ENCODE assay signal across 9 cellular contexts in genomic region chr18:44507729-44508325, GRCh38.
DNase-seq lines count a peak whose midpoint lies in the region; ATAC-seq and TF ChIP-seq lines count a peak whose summit lies in the region.
"Had no signal": no experiment of that assay in that cellular context is flagged by ENCODE, and none has a peak within 500 bp of the region (broad histone marks: within the 10 kb centered on the region; RNA-seq: fewer than 3 reads in every experiment).

No MANE protein-coding gene starts in this region.

- no peaks in the 10 kb centered on the region for H3K36me3 Mint-ChIP-seq in HFFc6 (ENCODE audit: low read depth)
- H3K36me3 Mint-ChIP-seq in activated CD4-positive, alpha-beta memory T cell treated with anti-CD3 and anti-CD28 coated beads for 36 hours, result no peaks in the 10 kb centered on the region
- H3K36me3 Mint-ChIP-seq: activated naive CD4-positive, alpha-beta T cell treated with anti-CD3 and anti-CD28 coated beads, Interleukin-2, amount 50 U/mL, for 24 hours had no signal

- peak overlapping the region in 1 of 5 donors; percentile 66 for H3K27ac ChIP-seq in adrenal gland

- no peaks in the 10 kb centered on the region for H3K4me1 Mint-ChIP-seq in HFFc6 (ENCODE audit: low read depth)
- H3K4me1 Mint-ChIP-seq in activated CD4-positive, alpha-beta memory T cell treated with anti-CD3 and anti-CD28 coated beads for 36 hours (ENCODE audit: low read depth), result no peaks in the 10 kb centered on the region
- H3K4me1 Mint-ChIP-seq: activated naive CD4-positive, alpha-beta T cell treated with anti-CD3 and anti-CD28 coated beads, Interleukin-2, amount 50 U/mL, for 24 hours had no signal

- ATAC-seq in GM18909 (IDR thresholded peaks at IDR 0.05; ENCODE audit: poor library complexity, unreplicated experiment) (peak; percentile 84), HG03139 (IDR thresholded peaks at IDR 0.05; ENCODE audit: unreplicated experiment) (peak; percentile 86), omental fat pad (ENCODE audit: low FRiP score) (peak; percentile 14)

- DNase-seq in adrenal gland (peak; percentile 21 to 55 (median 33)), omental fat pad (ENCODE audit: low spot score) (no peak), NCI-H2196 (lab: John Stamatoyannopoulos, UW; ENCODE audit: unreplicated experiment) (no peak), HFFc6 (no peak)
- no peak for DNase-seq in stimulated activated CD4-positive, alpha-beta T cell treated with anti-CD3 and anti-CD28 coated beads, Interleukin-12 subunit alpha, Interleukin-12 subunit beta, amount 100 ng/mL, for 4 hours
- no peak for DNase-seq in activated CD4-positive, alpha-beta memory T cell treated with anti-CD3 and anti-CD28 coated beads for 36 hours

- no peaks in the 10 kb centered on the region for H3K9me3 ChIP-seq in adrenal gland (replicated peaks in 1 of 3)

- H3K36me3 ChIP-seq in adrenal gland (replicated peaks in 1 of 2), result no peaks in the 10 kb centered on the region

- peaks cover 8% of the 10 kb centered on the region; the same call in 1 of the 2 replicates for H3K9me3 Mint-ChIP-seq in HFFc6
- H3K9me3 Mint-ChIP-seq in activated CD4-positive, alpha-beta memory T cell treated with anti-CD3 and anti-CD28 coated beads for 36 hours, result no peaks in the 10 kb centered on the region
- H3K9me3 Mint-ChIP-seq: activated naive CD4-positive, alpha-beta T cell treated with anti-CD3 and anti-CD28 coated beads, Interleukin-2, amount 50 U/mL, for 24 hours had no signal

- H3K27ac Mint-ChIP-seq in HFFc6, result no peak overlapping the region
- H3K27ac Mint-ChIP-seq in activated CD4-positive, alpha-beta memory T cell treated with anti-CD3 and anti-CD28 coated beads for 36 hours, result no peak overlapping the region
- H3K27ac Mint-ChIP-seq: activated naive CD4-positive, alpha-beta T cell treated with anti-CD3 and anti-CD28 coated beads, Interleukin-2, amount 50 U/mL, for 24 hours had no signal

- peaks cover 1% of the 10 kb centered on the region; the same call in 1 of the 2 replicates for H3K27me3 Mint-ChIP-seq in HFFc6 (ENCODE audit: insufficient read depth)
- no peaks in the 10 kb centered on the region for H3K27me3 Mint-ChIP-seq in activated CD4-positive, alpha-beta memory T cell treated with anti-CD3 and anti-CD28 coated beads for 36 hours
- H3K27me3 Mint-ChIP-seq: activated naive CD4-positive, alpha-beta T cell treated with anti-CD3 and anti-CD28 coated beads, Interleukin-2, amount 50 U/mL, for 24 hours had no signal

- 43 to 51% (median 47%) methylated on average over 6 of the region's 6 CpGs for WGBS in adrenal gland, 4 donors

- H3K4me3 Mint-ChIP-seq in HFFc6, result no peak overlapping the region
- H3K4me3 Mint-ChIP-seq in activated CD4-positive, alpha-beta memory T cell treated with anti-CD3 and anti-CD28 coated beads for 36 hours, result no peak overlapping the region
- H3K4me3 Mint-ChIP-seq: activated naive CD4-positive, alpha-beta T cell treated with anti-CD3 and anti-CD28 coated beads, Interleukin-2, amount 50 U/mL, for 24 hours had no signal

- no peak for TF ChIP-seq POLR2A in adrenal gland (IDR thresholded peaks at IDR 0.05)

- H3K4me3 ChIP-seq in adrenal gland, result no peak overlapping the region

- TF ChIP-seq CTCF in adrenal gland (IDR thresholded peaks at IDR 0.05), result no peak
- TF ChIP-seq CTCF in omental fat pad (IDR thresholded peaks at IDR 0.05), result no peak
- TF ChIP-seq CTCF in HFFc6 (IDR thresholded peaks at IDR 0.05), result no peak

- CTCF ChIA-PET in activated CD4-positive, alpha-beta memory T cell treated with anti-CD3 and anti-CD28 coated beads for 36 hours (lab: Charles Lee), result no interaction called here

- no peaks in the 10 kb centered on the region for H3K4me1 ChIP-seq in adrenal gland (replicated peaks in 1 of 2)

- intact Hi-C loops in adrenal gland (cut with DNase I), result no loop called here
- intact Hi-C loops in activated CD4-positive, alpha-beta memory T cell treated with anti-CD3 and anti-CD28 coated beads for 36 hours (cut with micrococcal nuclease), result no loop called here

- no peaks in the 10 kb centered on the region for H3K27me3 ChIP-seq in adrenal gland

- POLR2A ChIA-PET in activated CD4-positive, alpha-beta memory T cell treated with anti-CD3 and anti-CD28 coated beads for 36 hours (lab: Charles Lee), result no interaction called here

Comparison
In these comparisons a context has a peak if more than half of its experiments do, and no peak if none do; other contexts are left out.
1. ATAC-seq: peak in every context shown above with its lines; median percentile 86 in HG03139; 84 in GM18909; 14 in omental fat pad.
2. DNase-seq: peak in adrenal gland (7 of 7); none in omental fat pad (single experiment), stimulated activated CD4-positive, alpha-beta T cell treated with anti-CD3 and anti-CD28 coated beads, Interleukin-12 subunit alpha, Interleukin-12 subunit beta, amount 100 ng/mL, for 4 hours (single experiment), NCI-H2196 (single experiment), HFFc6 (single experiment) and activated CD4-positive, alpha-beta memory T cell treated with anti-CD3 and anti-CD28 coated beads for 36 hours (single experiment).